In the genomic region with DNA sequence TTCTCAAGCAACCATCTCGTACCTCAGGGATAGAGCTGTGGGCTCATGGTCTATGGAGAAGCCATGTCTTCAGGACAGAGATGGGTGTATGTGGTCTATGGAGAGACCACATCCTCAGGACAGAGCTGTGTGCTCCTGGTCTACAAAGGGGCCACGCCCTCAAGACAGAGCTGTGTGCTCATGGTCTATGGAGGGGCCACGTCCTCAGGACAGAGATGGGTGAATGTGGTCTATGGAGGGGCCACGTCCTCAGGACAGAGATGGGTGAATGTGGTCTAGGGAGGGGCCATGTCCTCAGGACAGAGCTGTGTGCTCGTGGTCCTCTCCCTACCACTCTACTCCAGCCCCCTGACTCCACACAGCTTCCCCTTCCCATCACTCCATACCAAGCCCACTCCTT, we compare ENCODE assay signal across 1 cellular context.
TF ChIP-seq lines count a peak whose summit lies in the region.

No MANE protein-coding gene starts in this region.

TF ChIP-seq in WTC11, 78 proteins besides CTCF, POLR2A, EP300 and RAD21 (continued from another document):
- no peak for TF ChIP-seq NFATC4 (CRISPR knock-in tag; IDR thresholded peaks at IDR 0.05)
